8 cellular contexts compared by ENCODE assay signal in genomic region chr22:40728731-40729189, GRCh38. TPM values are rescaled to one million over a fixed set of nuclear protein-coding genes. Genes with fewer than 3 reads are reported as not detected.
DNase-seq lines count a peak whose midpoint lies in the region; ATAC-seq lines count a peak whose summit lies in the region.

No MANE protein-coding gene starts in this region.

- no peaks in the 10 kb centered on the region for H3K9me3 Mint-ChIP-seq in naive B cell

- H3K27me3 Mint-ChIP-seq in naive B cell = no peaks in the 10 kb centered on the region

- peaks cover 3 to 29% (median 21%) of the 10 kb centered on the region in 3 donors for H3K4me1 Mint-ChIP-seq in naive B cell

- H3K9ac ChIP-seq in BLaER1 treated with 17β-estradiol and CSF1 and Interleukin-3, amounts not matched to agents 10 nM and 100 nM = peak overlapping the region in 3 of 11 experiments; percentile 32 to 58 (median 39); a peak in 4 of 22 replicates

- no peaks in the 10 kb centered on the region for H3K36me3 ChIP-seq in BLaER1 treated with 17β-estradiol and CSF1 and Interleukin-3, amounts not matched to agents 10 nM and 100 nM

- peak overlapping the region in 6 of 11 experiments; percentile 23 to 64 (median 52); a peak in 10 of 22 replicates for H3K27ac ChIP-seq in BLaER1 treated with 17β-estradiol and CSF1 and Interleukin-3, amounts not matched to agents 10 nM and 100 nM

- H3K4me1 ChIP-seq in BLaER1 treated with 17β-estradiol and CSF1 and Interleukin-3, amounts not matched to agents 10 nM and 100 nM = peaks cover 40 to 72% (median 66%) of the 10 kb centered on the region in 10 experiments

- H3K4me3 Mint-ChIP-seq in naive B cell = peak overlapping the region in 6 of 8 donors; percentile 1 to 87 (median 73)

- H3K27ac Mint-ChIP-seq in naive B cell = peak overlapping the region in 4 of 6 donors; percentile 23 to 91 (median 60)

- no peaks in the 10 kb centered on the region for H3K36me3 Mint-ChIP-seq in naive B cell

- DNase-seq in RPMI7951 (ENCODE audit: low read depth) = peak; percentile 67
- DNase-seq in activated naive CD4-positive, alpha-beta T cell treated with Interleukin-2 at 50 U/mL for 16 hours = peak; percentile 55
- DNase-seq in naive B cell = peak; percentile 41
- DNase-seq in AG08395 (ENCODE audit: low spot score) = no peak

- no peaks in the 10 kb centered on the region for H3K27me3 ChIP-seq in BLaER1 treated with 17β-estradiol and CSF1 and Interleukin-3, amounts not matched to agents 10 nM and 100 nM

- peak overlapping the region in 1 of 10 experiments; percentile 29; a peak in 1 of 20 replicates for H3K4me3 ChIP-seq in BLaER1 treated with 17β-estradiol and CSF1 and Interleukin-3, amounts not matched to agents 10 nM and 100 nM

- no peaks in the 10 kb centered on the region for H3K9me3 ChIP-seq in BLaER1 treated with 17β-estradiol and CSF1 and Interleukin-3, amounts not matched to agents 10 nM and 100 nM (replicated peaks in 1 of 11)

- ATAC-seq in naive B cell (ENCODE audit: low read depth in 2 of 2) = peak; percentile 49
- ATAC-seq in HG02571 (IDR thresholded peaks at IDR 0.05; ENCODE audit: unreplicated experiment) = no peak
- ATAC-seq in HG02763 (IDR thresholded peaks at IDR 0.05; ENCODE audit: unreplicated experiment) = no peak
- no peak for ATAC-seq in GM19463 (IDR thresholded peaks at IDR 0.05; ENCODE audit: unreplicated experiment)

- H3K4me2 ChIP-seq in BLaER1 treated with 17β-estradiol and CSF1 and Interleukin-3, amounts not matched to agents 10 nM and 100 nM = peak overlapping the region; percentile 45 to 81 (median 66)

- no peaks in the 10 kb centered on the region; a peak in 1 of 22 replicates for H4K20me1 ChIP-seq in BLaER1 treated with 17β-estradiol and CSF1 and Interleukin-3, amounts not matched to agents 10 nM and 100 nM

RNA-seq across cellular contexts. Expression of gene MCHR1, which starts 49.5 kb away (rescaled TPM):
- total RNA-seq in RPMI7951 (2014; rRNA removed; shearing (Covaris generic)) = not detected in 2 replicates
- not detected for polyA plus RNA-seq in naive B cell (ENCODE audit: low read depth in 6 of 6)

Comparison
In these comparisons a context has a peak if more than half of its experiments do, and no peak if none do; other contexts are left out.
1. ATAC-seq: peak in naive B cell (2 of 2); none in HG02571 (single experiment), HG02763 (single experiment) and GM19463 (single experiment).